In genomic region chr4:44447563-44448504, GRCh38 we compare ENCODE assay signal across 1 cellular context.
TF ChIP-seq lines count a peak whose summit lies in the region.

No MANE protein-coding gene starts in this region.

TF ChIP-seq in GM12878, 131 proteins besides CTCF, POLR2A, EP300 and RAD21 (continued from another document):
- TF ChIP-seq ZBTB11 (CRISPR knock-in tag; IDR thresholded peaks at IDR 0.05) (no peak), MYB (IDR thresholded peaks at IDR 0.05; ENCODE audit: borderline replicate concordance, low read depth, low read length) (no peak), CHD1 (IDR thresholded peaks at IDR 0.05; ENCODE audit: low read depth, low read length) (no peak), JUNB (IDR thresholded peaks at IDR 0.05) (no peak)
